1 cellular context compared by ENCODE assay signal in the genomic region with DNA sequence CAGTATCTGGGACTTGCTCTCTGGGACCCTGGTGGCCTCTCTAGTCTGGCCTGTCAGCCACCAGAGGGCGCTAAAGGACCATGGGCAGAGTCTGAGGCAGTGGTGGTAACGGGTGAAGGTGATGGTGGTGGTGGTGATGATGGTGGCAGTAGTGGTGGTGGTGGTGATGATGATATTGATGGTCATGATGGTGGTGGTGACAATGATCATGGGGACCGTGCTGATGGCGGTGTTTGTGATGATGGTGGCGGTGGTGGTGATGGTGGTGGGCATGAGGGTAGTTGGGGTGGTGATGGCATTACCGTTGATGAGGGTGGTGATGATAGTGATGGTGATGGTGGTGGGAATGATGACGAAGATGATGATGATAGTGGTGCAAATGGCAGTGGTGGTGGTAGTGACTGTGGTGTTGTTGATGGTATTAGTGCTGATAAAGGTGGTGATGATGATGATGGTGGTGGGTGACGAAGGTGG.
TF ChIP-seq lines count a peak whose summit lies in the region.

No MANE protein-coding gene starts in this region.

TF ChIP-seq in K562, 482 proteins besides CTCF, POLR2A, EP300 and RAD21 (continues in another document):
- TF ChIP-seq EHMT2 (IDR thresholded peaks at IDR 0.05) = peak; percentile 56; the same call in 1 of the 2 replicates
- TF ChIP-seq HDAC8 (tag; IDR thresholded peaks at IDR 0.05) = no peak
- peak; percentile 90 for TF ChIP-seq STAG1 (CRISPR knock-in tag; IDR thresholded peaks at IDR 0.05; ENCODE audit: borderline replicate concordance)
- TF ChIP-seq, protein P1, sequence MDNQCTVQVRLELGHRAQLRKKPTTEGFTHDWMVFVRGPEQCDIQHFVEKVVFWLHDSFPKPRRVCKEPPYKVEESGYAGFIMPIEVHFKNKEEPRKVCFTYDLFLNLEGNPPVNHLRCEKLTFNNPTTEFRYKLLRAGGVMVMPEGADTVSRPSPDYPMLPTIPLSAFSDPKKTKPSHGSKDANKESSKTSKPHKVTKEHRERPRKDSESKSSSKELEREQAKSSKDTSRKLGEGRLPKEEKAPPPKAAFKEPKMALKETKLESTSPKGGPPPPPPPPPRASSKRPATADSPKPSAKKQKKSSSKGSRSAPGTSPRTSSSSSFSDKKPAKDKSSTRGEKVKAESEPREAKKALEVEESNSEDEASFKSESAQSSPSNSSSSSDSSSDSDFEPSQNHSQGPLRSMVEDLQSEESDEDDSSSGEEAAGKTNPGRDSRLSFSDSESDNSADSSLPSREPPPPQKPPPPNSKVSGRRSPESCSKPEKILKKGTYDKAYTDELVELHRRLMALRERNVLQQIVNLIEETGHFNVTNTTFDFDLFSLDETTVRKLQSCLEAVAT (IDR thresholded peaks at IDR 0.05) = peak in 1 of 2 experiments; percentile 89; a peak in 3 of 4 replicates
- TF ChIP-seq TCF7 (IDR thresholded peaks at IDR 0.05; ENCODE audit: borderline replicate concordance) = no peak
- TF ChIP-seq GTF2F1 (IDR thresholded peaks at IDR 0.05; ENCODE audit: low read depth, low read length) = no peak
- peak; percentile 99 for TF ChIP-seq SMC3 (conservative IDR thresholded peaks at IDR 0.05; ENCODE audit: insufficient read depth, low read depth, low read length)
- peak; percentile 90 for TF ChIP-seq THRAP3 (IDR thresholded peaks at IDR 0.05; ENCODE audit: borderline replicate concordance)
- TF ChIP-seq, protein P2, sequence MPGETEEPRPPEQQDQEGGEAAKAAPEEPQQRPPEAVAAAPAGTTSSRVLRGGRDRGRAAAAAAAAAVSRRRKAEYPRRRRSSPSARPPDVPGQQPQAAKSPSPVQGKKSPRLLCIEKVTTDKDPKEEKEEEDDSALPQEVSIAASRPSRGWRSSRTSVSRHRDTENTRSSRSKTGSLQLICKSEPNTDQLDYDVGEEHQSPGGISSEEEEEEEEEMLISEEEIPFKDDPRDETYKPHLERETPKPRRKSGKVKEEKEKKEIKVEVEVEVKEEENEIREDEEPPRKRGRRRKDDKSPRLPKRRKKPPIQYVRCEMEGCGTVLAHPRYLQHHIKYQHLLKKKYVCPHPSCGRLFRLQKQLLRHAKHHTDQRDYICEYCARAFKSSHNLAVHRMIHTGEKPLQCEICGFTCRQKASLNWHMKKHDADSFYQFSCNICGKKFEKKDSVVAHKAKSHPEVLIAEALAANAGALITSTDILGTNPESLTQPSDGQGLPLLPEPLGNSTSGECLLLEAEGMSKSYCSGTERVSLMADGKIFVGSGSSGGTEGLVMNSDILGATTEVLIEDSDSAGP (CRISPR knock-in tag; IDR thresholded peaks at IDR 0.05) = no peak
- TF ChIP-seq, protein P3, sequence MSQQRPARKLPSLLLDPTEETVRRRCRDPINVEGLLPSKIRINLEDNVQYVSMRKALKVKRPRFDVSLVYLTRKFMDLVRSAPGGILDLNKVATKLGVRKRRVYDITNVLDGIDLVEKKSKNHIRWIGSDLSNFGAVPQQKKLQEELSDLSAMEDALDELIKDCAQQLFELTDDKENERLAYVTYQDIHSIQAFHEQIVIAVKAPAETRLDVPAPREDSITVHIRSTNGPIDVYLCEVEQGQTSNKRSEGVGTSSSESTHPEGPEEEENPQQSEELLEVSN (IDR thresholded peaks at IDR 0.05; ENCODE audit: borderline replicate concordance in 1 of 2, extremely low read depth in 1 of 2, insufficient read depth in 1 of 2, insufficient read length in 1 of 2, low read depth in 1 of 2, low read length in 1 of 2, poor library complexity in 1 of 2, severe bottlenecking in 1 of 2) = no peak
- peak; percentile 54; the same call in 1 of the 2 replicates for TF ChIP-seq MCM3 (IDR thresholded peaks at IDR 0.05)
- TF ChIP-seq KDM1A (IDR thresholded peaks at IDR 0.05) = peak in 1 of 2 experiments; percentile 27; a peak in 1 of 4 replicates
- TF ChIP-seq ARID2 (IDR thresholded peaks at IDR 0.05) = peak; percentile 98
- 0 out of 2 replicates have a peak, but pooled peaks have one; percentile 13 for TF ChIP-seq MCM5 (IDR thresholded peaks at IDR 0.05; ENCODE audit: low read depth)
- no peak for TF ChIP-seq SNIP1 (IDR thresholded peaks at IDR 0.05; ENCODE audit: low read depth)
- TF ChIP-seq, protein P4, sequence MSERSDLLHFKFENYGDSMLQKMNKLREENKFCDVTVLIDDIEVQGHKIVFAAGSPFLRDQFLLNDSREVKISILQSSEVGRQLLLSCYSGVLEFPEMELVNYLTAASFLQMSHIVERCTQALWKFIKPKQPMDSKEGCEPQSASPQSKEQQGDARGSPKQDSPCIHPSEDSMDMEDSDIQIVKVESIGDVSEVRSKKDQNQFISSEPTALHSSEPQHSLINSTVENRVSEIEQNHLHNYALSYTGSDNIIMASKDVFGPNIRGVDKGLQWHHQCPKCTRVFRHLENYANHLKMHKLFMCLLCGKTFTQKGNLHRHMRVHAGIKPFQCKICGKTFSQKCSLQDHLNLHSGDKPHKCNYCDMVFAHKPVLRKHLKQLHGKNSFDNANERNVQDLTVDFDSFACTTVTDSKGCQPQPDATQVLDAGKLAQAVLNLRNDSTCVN (CRISPR knock-in tag; IDR thresholded peaks at IDR 0.05) = peak; percentile 71; the same call in 1 of the 2 replicates
- TF ChIP-seq, protein P5, sequence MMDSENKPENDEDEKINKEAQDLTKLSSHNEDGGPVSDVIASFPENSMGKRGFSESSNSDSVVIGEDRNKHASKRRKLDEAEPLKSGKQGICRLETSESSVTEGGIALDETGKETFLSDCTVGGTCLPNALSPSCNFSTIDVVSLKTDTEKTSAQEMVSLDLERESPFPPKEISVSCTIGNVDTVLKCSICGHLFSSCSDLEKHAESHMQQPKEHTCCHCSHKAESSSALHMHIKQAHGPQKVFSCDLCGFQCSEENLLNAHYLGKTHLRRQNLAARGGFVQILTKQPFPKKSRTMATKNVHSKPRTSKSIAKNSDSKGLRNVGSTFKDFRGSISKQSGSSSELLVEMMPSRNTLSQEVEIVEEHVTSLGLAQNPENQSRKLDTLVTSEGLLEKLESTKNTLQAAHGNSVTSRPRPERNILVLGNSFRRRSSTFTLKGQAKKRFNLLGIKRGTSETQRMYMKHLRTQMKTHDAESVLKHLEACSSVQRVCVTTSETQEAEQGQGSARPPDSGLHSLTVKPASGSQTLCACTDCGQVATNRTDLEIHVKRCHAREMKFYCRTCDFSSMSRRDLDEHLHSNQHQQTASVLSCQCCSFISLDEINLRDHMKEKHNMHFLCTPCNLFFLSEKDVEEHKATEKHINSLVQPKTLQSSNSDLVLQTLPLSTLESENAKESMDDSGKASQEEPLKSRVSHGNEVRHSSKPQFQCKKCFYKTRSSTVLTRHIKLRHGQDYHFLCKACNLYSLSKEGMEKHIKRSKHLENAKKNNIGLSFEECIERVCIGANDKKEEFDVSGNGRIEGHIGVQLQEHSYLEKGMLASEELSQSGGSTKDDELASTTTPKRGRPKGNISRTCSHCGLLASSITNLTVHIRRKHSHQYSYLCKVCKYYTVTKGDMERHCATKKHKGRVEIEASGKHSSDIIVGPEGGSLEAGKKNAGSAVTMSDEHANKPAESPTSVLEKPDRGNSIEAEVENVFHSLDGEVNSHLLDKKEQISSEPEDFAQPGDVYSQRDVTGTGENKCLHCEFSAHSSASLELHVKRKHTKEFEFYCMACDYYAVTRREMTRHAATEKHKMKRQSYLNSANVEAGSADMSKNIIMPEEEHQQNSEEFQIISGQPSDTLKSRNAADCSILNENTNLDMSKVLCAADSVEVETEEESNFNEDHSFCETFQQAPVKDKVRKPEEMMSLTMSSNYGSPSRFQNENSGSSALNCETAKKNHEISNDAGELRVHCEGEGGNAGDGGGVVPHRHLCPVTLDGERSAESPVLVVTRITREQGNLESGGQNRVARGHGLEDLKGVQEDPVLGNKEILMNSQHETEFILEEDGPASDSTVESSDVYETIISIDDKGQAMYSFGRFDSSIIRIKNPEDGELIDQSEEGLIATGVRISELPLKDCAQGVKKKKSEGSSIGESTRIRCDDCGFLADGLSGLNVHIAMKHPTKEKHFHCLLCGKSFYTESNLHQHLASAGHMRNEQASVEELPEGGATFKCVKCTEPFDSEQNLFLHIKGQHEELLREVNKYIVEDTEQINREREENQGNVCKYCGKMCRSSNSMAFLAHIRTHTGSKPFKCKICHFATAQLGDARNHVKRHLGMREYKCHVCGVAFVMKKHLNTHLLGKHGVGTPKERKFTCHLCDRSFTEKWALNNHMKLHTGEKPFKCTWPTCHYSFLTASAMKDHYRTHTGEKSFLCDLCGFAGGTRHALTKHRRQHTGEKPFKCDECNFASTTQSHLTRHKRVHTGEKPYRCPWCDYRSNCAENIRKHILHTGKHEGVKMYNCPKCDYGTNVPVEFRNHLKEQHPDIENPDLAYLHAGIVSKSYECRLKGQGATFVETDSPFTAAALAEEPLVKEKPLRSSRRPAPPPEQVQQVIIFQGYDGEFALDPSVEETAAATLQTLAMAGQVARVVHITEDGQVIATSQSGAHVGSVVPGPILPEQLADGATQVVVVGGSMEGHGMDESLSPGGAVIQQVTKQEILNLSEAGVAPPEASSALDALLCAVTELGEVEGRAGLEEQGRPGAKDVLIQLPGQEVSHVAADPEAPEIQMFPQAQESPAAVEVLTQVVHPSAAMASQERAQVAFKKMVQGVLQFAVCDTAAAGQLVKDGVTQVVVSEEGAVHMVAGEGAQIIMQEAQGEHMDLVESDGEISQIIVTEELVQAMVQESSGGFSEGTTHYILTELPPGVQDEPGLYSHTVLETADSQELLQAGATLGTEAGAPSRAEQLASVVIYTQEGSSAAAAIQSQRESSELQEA (IDR thresholded peaks at IDR 0.05; ENCODE audit: low read depth) = peak; percentile 34; the same call in 1 of the 2 replicates
- TF ChIP-seq TOE1 (IDR thresholded peaks at IDR 0.05; ENCODE audit: borderline replicate concordance) = 0 out of 2 replicates have a peak, but pooled peaks have one; percentile 25
- no peak for TF ChIP-seq TOE1 (CRISPR knock-in tag; IDR thresholded peaks at IDR 0.05; ENCODE audit: borderline replicate concordance, low read depth)
- TF ChIP-seq, protein P6, sequence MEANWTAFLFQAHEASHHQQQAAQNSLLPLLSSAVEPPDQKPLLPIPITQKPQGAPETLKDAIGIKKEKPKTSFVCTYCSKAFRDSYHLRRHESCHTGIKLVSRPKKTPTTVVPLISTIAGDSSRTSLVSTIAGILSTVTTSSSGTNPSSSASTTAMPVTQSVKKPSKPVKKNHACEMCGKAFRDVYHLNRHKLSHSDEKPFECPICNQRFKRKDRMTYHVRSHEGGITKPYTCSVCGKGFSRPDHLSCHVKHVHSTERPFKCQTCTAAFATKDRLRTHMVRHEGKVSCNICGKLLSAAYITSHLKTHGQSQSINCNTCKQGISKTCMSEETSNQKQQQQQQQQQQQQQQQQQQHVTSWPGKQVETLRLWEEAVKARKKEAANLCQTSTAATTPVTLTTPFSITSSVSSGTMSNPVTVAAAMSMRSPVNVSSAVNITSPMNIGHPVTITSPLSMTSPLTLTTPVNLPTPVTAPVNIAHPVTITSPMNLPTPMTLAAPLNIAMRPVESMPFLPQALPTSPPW (CRISPR knock-in tag; IDR thresholded peaks at IDR 0.05) = no peak
- 0 out of 4 replicates have a peak, but pooled peaks of 1 of the 2 experiments have one; percentile 28 for TF ChIP-seq FOXK2 (conservative IDR thresholded peaks at IDR 0.05 in 1 of 2, IDR thresholded peaks at IDR 0.05 in 1 of 2; ENCODE audit: low read depth in 2 of 2)
- peak; percentile 48; the same call in 1 of the 2 replicates for TF ChIP-seq NFIC (IDR thresholded peaks at IDR 0.05)
- TF ChIP-seq, protein P7, sequence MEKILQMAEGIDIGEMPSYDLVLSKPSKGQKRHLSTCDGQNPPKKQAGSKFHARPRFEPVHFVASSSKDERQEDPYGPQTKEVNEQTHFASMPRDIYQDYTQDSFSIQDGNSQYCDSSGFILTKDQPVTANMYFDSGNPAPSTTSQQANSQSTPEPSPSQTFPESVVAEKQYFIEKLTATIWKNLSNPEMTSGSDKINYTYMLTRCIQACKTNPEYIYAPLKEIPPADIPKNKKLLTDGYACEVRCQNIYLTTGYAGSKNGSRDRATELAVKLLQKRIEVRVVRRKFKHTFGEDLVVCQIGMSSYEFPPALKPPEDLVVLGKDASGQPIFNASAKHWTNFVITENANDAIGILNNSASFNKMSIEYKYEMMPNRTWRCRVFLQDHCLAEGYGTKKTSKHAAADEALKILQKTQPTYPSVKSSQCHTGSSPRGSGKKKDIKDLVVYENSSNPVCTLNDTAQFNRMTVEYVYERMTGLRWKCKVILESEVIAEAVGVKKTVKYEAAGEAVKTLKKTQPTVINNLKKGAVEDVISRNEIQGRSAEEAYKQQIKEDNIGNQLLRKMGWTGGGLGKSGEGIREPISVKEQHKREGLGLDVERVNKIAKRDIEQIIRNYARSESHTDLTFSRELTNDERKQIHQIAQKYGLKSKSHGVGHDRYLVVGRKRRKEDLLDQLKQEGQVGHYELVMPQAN (IDR thresholded peaks at IDR 0.05; ENCODE audit: borderline replicate concordance) = peak; percentile 42; the same call in 1 of the 2 replicates
- TF ChIP-seq KDM2B (CRISPR knock-in tag; IDR thresholded peaks at IDR 0.05) = no peak
- peak; percentile 94 for TF ChIP-seq CC2D1A (IDR thresholded peaks at IDR 0.05)
- no peak for TF ChIP-seq ZBTB17 (CRISPR knock-in tag; IDR thresholded peaks at IDR 0.05)
- TF ChIP-seq HDGF (IDR thresholded peaks at IDR 0.05) = peak; percentile 94
- peak; percentile 76; the same call in 1 of the 2 replicates for TF ChIP-seq HLTF (IDR thresholded peaks at IDR 0.05)
- TF ChIP-seq SMARCA5 (IDR thresholded peaks at IDR 0.05) = peak; percentile 63; the same call in 1 of the 2 replicates
- TF ChIP-seq ARID1B (IDR thresholded peaks at IDR 0.05) = peak; percentile 41
- peak; percentile 38; the same call in 1 of the 2 replicates for TF ChIP-seq PHB2 (IDR thresholded peaks at IDR 0.05; ENCODE audit: low read depth)
